In the genomic region with DNA sequence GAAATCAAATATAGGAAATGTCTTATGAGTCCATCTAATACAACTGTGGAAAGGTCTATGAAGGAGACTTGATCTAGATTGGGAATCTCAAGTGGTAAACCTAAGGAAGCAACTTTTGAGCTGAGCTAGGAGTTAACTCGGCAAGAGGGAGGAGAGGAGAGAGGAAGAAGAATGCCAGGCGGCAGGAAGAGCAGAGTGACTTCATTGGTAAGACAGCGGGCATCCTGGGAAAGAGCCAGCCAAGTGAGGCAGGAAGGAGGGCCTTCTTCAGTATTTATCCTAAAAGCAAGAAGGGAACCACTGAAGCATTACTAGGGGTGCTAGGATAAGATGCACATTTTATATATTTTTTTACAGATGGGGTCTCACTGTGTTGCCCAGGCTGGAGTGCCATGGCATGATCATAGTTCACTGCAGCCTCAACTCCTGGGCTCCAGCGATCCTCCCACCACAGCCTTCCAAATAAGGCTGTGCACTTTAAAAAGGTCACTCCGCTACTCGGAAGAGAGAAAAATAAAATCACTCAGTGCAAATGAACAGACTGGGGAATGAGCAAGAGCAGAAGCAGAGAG, we compare ENCODE assay signal across 8 cellular contexts. TPM values are rescaled to one million over a fixed set of nuclear protein-coding genes. Genes with fewer than 3 reads are reported as not detected.
DNase-seq lines count a peak whose midpoint lies in the region; ATAC-seq and TF ChIP-seq lines count a peak whose summit lies in the region.

No MANE protein-coding gene starts in this region.

- no peaks in the 10 kb centered on the region for H3K9me3 Mint-ChIP-seq in nephron progenitor cell

- peak overlapping the region; percentile 93 for H3K4me3 ChIP-seq in Jurkat, Clone E6-1 (ENCODE audit: low read length)
- H3K4me3 ChIP-seq in coronary artery = peak overlapping the region; percentile 87
- no peak overlapping the region for H3K4me3 ChIP-seq in lower leg skin (ENCODE audit: low read depth, poor library complexity, severe bottlenecking)

- peak overlapping the region; percentile 89 for H3K4me3 Mint-ChIP-seq in nephron progenitor cell

- no peak for ATAC-seq in HG03095 (IDR thresholded peaks at IDR 0.05; ENCODE audit: unreplicated experiment)
- no peak for ATAC-seq in GM21619 (IDR thresholded peaks at IDR 0.05; ENCODE audit: unreplicated experiment)

- TF ChIP-seq CTCF in C4-2B (conservative IDR thresholded peaks at IDR 0.05) (no peak), coronary artery (IDR thresholded peaks at IDR 0.05) (no peak), nephron progenitor cell (IDR thresholded peaks at IDR 0.05) (no peak), lower leg skin (IDR thresholded peaks at IDR 0.05) (no peak)

- 26 to 34% methylated on average over 6 of the region's 6 CpGs for WGBS in lower leg skin, 2 donors

- no peak for DNase-seq in Jurkat, Clone E6-1 (ENCODE audit: low read depth, low spot score)
- no peak for DNase-seq in coronary artery (ENCODE audit: low spot score)
- no peak for DNase-seq in nephron progenitor cell
- no peak for DNase-seq in stimulated activated CD4-positive, alpha-beta T cell treated with anti-CD3 and anti-CD28 coated beads, Interleukin-2, amount 100 ng/mL, for 48 hours
- no peak for DNase-seq in lower leg skin (ENCODE audit: low spot score in 2 of 2)

- peaks cover 21% of the 10 kb centered on the region for H3K27me3 Mint-ChIP-seq in nephron progenitor cell (ENCODE audit: low read depth, poor library complexity)

- no peak overlapping the region for H3K27ac Mint-ChIP-seq in nephron progenitor cell

- TF ChIP-seq POLR2A in lower leg skin (IDR thresholded peaks at IDR 0.05) = no peak

- H3K36me3 Mint-ChIP-seq in nephron progenitor cell (ENCODE audit: low read depth) = peaks cover 28% of the 10 kb centered on the region

- H3K4me1 Mint-ChIP-seq in nephron progenitor cell = peaks cover 23% of the 10 kb centered on the region

- H3K27ac ChIP-seq in C4-2B (peak overlapping the region; percentile 94), coronary artery (no peak overlapping the region)

- intact Hi-C loops in lower leg skin (cut with DNase I; ENCODE audit: low total_unique reads) = no loop called here

RNA-seq across cellular contexts. Expression of a gene that starts 2.0 kb away (rescaled TPM):
- 65.3 TPM for polyA plus RNA-seq in Jurkat, Clone E6-1 (2012; ENCODE audit: insufficient read depth, insufficient read length)
- 10 to 100 TPM; 31.8 to 66.2 (median 47.7) TPM for total RNA-seq in lower leg skin

RNA-seq across cellular contexts. Expression of a gene that starts 22.9 kb away (rescaled TPM):
- 22.8 TPM for polyA plus RNA-seq in Jurkat, Clone E6-1 (2012; ENCODE audit: insufficient read depth, insufficient read length)
- 10 to 100 TPM; 32.2 to 52.1 (median 40.3) TPM for total RNA-seq in lower leg skin

RNA-seq across cellular contexts. Expression of a gene that starts 33.4 kb away (rescaled TPM):
- polyA plus RNA-seq in Jurkat, Clone E6-1 (2012; ENCODE audit: insufficient read depth, insufficient read length) = 65.4 TPM
- total RNA-seq in lower leg skin = 10 to 100 TPM; 22.6 to 33.6 (median 28.8) TPM
